8 cellular contexts compared by ENCODE assay signal in the genomic region with DNA sequence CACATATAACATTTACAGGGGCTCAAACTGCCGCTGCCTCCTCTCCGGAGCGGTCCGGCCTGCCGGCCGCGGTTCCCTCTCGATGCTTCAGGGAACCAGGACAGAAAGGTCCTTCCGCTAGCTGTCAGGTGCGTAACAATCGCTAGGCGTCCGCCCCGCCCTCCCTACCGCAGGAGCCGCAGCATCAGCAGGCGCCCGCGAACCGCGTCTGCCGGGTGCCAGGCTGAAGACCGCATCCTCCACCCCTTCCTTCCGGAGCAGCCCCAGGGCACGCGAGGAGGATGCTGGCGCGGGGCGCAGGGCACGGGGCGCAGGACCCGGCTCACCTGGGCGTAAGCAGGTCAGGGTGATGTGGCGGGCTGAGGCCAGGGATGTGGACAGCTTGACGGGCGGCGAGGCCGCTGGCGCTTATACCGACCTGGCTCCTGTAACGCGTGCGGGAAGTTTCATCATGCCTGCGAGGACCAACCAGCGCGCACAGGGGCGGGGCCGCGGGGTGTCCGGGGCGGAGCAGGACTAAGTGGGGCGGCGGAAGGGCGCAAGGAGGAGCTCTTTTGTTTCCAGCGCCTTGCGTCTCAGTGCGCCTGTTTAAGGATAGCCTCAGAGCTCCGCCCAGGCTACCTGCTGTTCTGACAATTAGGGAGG. TPM values are rescaled to one million over a fixed set of nuclear protein-coding genes. Genes with fewer than 3 reads are reported as not detected.
DNase-seq lines count a peak whose midpoint lies in the region; ATAC-seq and TF ChIP-seq lines count a peak whose summit lies in the region.

A gene with protein sequence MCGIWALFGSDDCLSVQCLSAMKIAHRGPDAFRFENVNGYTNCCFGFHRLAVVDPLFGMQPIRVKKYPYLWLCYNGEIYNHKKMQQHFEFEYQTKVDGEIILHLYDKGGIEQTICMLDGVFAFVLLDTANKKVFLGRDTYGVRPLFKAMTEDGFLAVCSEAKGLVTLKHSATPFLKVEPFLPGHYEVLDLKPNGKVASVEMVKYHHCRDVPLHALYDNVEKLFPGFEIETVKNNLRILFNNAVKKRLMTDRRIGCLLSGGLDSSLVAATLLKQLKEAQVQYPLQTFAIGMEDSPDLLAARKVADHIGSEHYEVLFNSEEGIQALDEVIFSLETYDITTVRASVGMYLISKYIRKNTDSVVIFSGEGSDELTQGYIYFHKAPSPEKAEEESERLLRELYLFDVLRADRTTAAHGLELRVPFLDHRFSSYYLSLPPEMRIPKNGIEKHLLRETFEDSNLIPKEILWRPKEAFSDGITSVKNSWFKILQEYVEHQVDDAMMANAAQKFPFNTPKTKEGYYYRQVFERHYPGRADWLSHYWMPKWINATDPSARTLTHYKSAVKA (minus strand): TSS at position 384 of the 645 bp plus-strand sequence. CDS start 3,252 bp downstream, outside the sequence.

- intact Hi-C loops in activated CD4-positive, alpha-beta memory T cell treated with anti-CD3 and anti-CD28 coated beads for 36 hours (cut with micrococcal nuclease): loop anchor here (1.0 to 10.0 kb wide), 6 partner anchors 55 to 1547 kb away; a partner anchor contains a TSS
- intact Hi-C loops in dorsolateral prefrontal cortex (cut with DNase I): loop anchor here in 1 of 2 donors (5.0 kb wide), 1 partner anchor 55 kb away; no protein-coding TSS in a partner anchor
- intact Hi-C loops in right lobe of liver (cut with DNase I): no loop called here

- no peaks in the 10 kb centered on the region for H3K27me3 Mint-ChIP-seq in activated CD4-positive, alpha-beta memory T cell treated with anti-CD3 and anti-CD28 coated beads for 36 hours

- no peaks in the 10 kb centered on the region for H3K9me3 ChIP-seq in right lobe of liver

- POLR2A ChIA-PET in activated CD4-positive, alpha-beta memory T cell treated with anti-CD3 and anti-CD28 coated beads for 36 hours (lab: Charles Lee): interaction anchor here (0.6 to 2.7 kb wide), 3 partner anchors 15 to 755 kb away, joined by 3 to 16 read pairs (median 4); a partner anchor contains a TSS

- 0% methylated on average over 6 of the region's 58 CpGs for WGBS in right lobe of liver (ENCODE audit: insufficient coverage, low coverage, low lambda C conversion rate, missing lambda C conversion rate)

- H3K27ac ChIP-seq in C4-2B (peak within 1 kb of the TSS; percentile 68), dorsolateral prefrontal cortex (peak within 1 kb of the TSS in 56 of 59 donors; percentile 3 to 90 (median 77)), right lobe of liver (no peak within 1 kb of the TSS)

- peak; percentile 68 for TF ChIP-seq POLR2A in right lobe of liver (IDR thresholded peaks at IDR 0.05)

- TF ChIP-seq CTCF in C4-2B (conservative IDR thresholded peaks at IDR 0.05) (no peak; the same call in 1 of the 2 replicates), dorsolateral prefrontal cortex (IDR thresholded peaks at IDR 0.05 in 54 of 56, conservative IDR thresholded peaks at IDR 0.05 in 2 of 56; ENCODE audit: low read depth in 1 of 56, partially characterized antibody in 56 of 56) (peak in 30 of 56 donors; percentile 9 to 59 (median 36)), right lobe of liver (IDR thresholded peaks at IDR 0.05) (no peak)

- peak; percentile 98 for ATAC-seq in GM19395 (IDR thresholded peaks at IDR 0.05; ENCODE audit: unreplicated experiment)
- ATAC-seq in HG03558 (IDR thresholded peaks at IDR 0.05; ENCODE audit: extremely low read depth, unreplicated experiment): peak; percentile 96
- peak; percentile 100 for ATAC-seq in right lobe of liver

- peaks cover 0 to 5% (median 0%) of the 10 kb centered on the region in 4 donors for H3K4me1 ChIP-seq in right lobe of liver

- CTCF ChIA-PET in activated CD4-positive, alpha-beta memory T cell treated with anti-CD3 and anti-CD28 coated beads for 36 hours (lab: Charles Lee): interaction anchor here (1.0 to 1.4 kb wide), 5 partner anchors 16 to 56 kb away, joined by 3 to 5 read pairs (median 3); no protein-coding TSS in a partner anchor

- DNase-seq in NCI-H774 (lab: John Stamatoyannopoulos, UW) (peak; percentile 94), dorsolateral prefrontal cortex (peak; percentile 83 to 98 (median 94)), right lobe of liver (peak; percentile 78 to 92 (median 90))
- DNase-seq in activated CD4-positive, alpha-beta memory T cell treated with anti-CD3 and anti-CD28 coated beads for 36 hours: peak; percentile 96
- peak; percentile 93 for DNase-seq in stimulated activated CD4-positive, alpha-beta T cell treated with anti-CD3 and anti-CD28 coated beads, Interleukin-4, amount 100 ng/mL, for 24 hours

- no peaks in the 10 kb centered on the region for H3K36me3 ChIP-seq in right lobe of liver

- H3K9me3 Mint-ChIP-seq in activated CD4-positive, alpha-beta memory T cell treated with anti-CD3 and anti-CD28 coated beads for 36 hours: peaks cover 1% of the 10 kb centered on the region

- H3K4me3 ChIP-seq in dorsolateral prefrontal cortex (peak within 1 kb of the TSS; percentile 52 to 98 (median 87)), right lobe of liver (peak within 1 kb of the TSS; percentile 43 to 63 (median 51))

- peak within 1 kb of the TSS; percentile 86 for H3K4me3 Mint-ChIP-seq in activated CD4-positive, alpha-beta memory T cell treated with anti-CD3 and anti-CD28 coated beads for 36 hours

- H3K27ac Mint-ChIP-seq in activated CD4-positive, alpha-beta memory T cell treated with anti-CD3 and anti-CD28 coated beads for 36 hours: peak within 1 kb of the TSS; percentile 91

- H3K27me3 ChIP-seq in dorsolateral prefrontal cortex (no peaks in the 10 kb centered on the region), right lobe of liver (no peaks in the 10 kb centered on the region)

- peaks cover 19% of the 10 kb centered on the region for H3K4me1 Mint-ChIP-seq in activated CD4-positive, alpha-beta memory T cell treated with anti-CD3 and anti-CD28 coated beads for 36 hours (ENCODE audit: low read depth)

- peaks cover 19% of the 10 kb centered on the region for H3K36me3 Mint-ChIP-seq in activated CD4-positive, alpha-beta memory T cell treated with anti-CD3 and anti-CD28 coated beads for 36 hours

RNA-seq across cellular contexts. Expression of the gene that starts here (rescaled TPM):
- total RNA-seq in activated CD4-positive, alpha-beta memory T cell treated with anti-CD3 and anti-CD28 coated beads for 36 hours: 100 to 1,000 TPM; 200 to 214 TPM
- total RNA-seq in dorsolateral prefrontal cortex (100 to 1,000 TPM in 64 of 120 experiments, 10 to 100 TPM in 56; 42.2 to 156 (median 101) TPM), right lobe of liver (10 to 100 TPM in 2 of 6 experiments, 1 to 10 TPM in 3, under 1 TPM in 1; 0.33 to 14.5 (median 3.3) TPM)

Comparison
In these comparisons a context has a peak if more than half of its experiments do, and no peak if none do; other contexts are left out.
1. H3K27ac ChIP-seq: peak in C4-2B (single experiment) and dorsolateral prefrontal cortex (56 of 59); none in right lobe of liver (0 of 3).
2. CTCF ChIP-seq: peak in dorsolateral prefrontal cortex (30 of 56); none in C4-2B (single experiment) and right lobe of liver (0 of 4).
3. Peak in every context shown above with its lines, with median percentiles within 50 percentile points of each other: ATAC-seq and DNase-seq.